8 cellular contexts compared by ENCODE assay signal in the genomic region with DNA sequence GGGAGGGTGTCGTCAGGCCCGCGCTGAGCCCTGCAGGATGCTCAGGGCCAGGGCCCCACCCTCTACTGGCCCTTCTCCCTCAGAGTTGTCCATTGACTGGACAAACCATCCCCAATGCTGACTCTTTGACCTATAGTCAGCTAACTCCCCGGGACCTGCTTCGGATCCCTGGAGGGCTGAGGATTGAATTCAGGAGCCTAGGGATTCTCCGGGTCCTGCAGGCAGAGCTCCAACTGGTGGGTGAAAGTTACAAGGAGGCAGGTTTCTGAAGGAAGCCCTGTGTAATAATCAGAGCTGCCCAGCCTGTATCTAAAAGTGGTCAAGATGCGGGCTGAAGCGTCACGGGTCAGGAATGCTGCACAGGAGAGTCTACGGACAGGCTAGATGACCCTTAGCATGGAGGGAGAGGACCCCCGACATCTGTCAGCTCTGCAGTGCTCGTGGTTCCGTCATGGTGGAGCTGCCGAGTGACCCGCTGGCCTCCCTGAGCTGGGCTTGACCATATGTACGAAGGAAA. TPM values are rescaled to one million over a fixed set of nuclear protein-coding genes. Genes with fewer than 3 reads are reported as not detected.
DNase-seq lines count a peak whose midpoint lies in the region; ATAC-seq, FAIRE-seq and TF ChIP-seq lines count a peak whose summit lies in the region.

No MANE protein-coding gene starts in this region.

- peaks cover 15% of the 10 kb centered on the region for H3K36me3 ChIP-seq in adipocyte (ENCODE audit: control insufficient read depth, insufficient read depth, low read length, severe bottlenecking)
- H3K36me3 ChIP-seq in HepG2 (replicated peaks in 1 of 2; ENCODE audit: control insufficient read depth in 1 of 2, insufficient read depth in 2 of 2, low read length in 2 of 2): no peaks in the 10 kb centered on the region
- H3K36me3 ChIP-seq in tibial artery: peaks cover 17 to 26% (median 26%) of the 10 kb centered on the region in 3 donors
- no peaks in the 10 kb centered on the region for H3K36me3 ChIP-seq in mucosa of descending colon (ENCODE audit: low read depth)

- TF ChIP-seq EP300 in HepG2 (IDR thresholded peaks at IDR 0.05; ENCODE audit: low read depth in 2 of 2, low read length in 2 of 2): no peak
- no peak for TF ChIP-seq EP300 in HepG2 (CRISPR knock-in tag; IDR thresholded peaks at IDR 0.05; ENCODE audit: borderline replicate concordance)

- H3K27ac ChIP-seq in HepG2 (ENCODE audit: extremely low read length, insufficient read depth, low read length) (no peak overlapping the region), tibial artery (peak overlapping the region; percentile 93 to 97)

- H3K27me3 Mint-ChIP-seq in activated T-cell treated with anti-CD3 and anti-CD28 coated beads, Interleukin-2, amount 50 U/mL, for 24 hours: no peaks in the 10 kb centered on the region

- TF ChIP-seq POLR2A in HepG2 (IDR thresholded peaks at IDR 0.05; ENCODE audit: insufficient read depth in 1 of 2, low read depth in 2 of 2, low read length in 2 of 2): no peak

- WGBS in HepG2 (ENCODE audit: low lambda C conversion rate): 38% methylated on average over 13 of the region's 16 CpGs

- H3K4me3 ChIP-seq in adipocyte (ENCODE audit: low read length): peak overlapping the region; percentile 93
- peak overlapping the region in 2 of 3 experiments; percentile 2 to 69; a peak in 2 of 6 replicates for H3K4me3 ChIP-seq in HepG2 (replicated peaks in 1 of 3; ENCODE audit: insufficient read depth in 1 of 3, low read depth in 2 of 3, low read length in 3 of 3)
- peak overlapping the region; percentile 70 to 94 for H3K4me3 ChIP-seq in tibial artery
- no peak overlapping the region for H3K4me3 ChIP-seq in mucosa of descending colon

- ATAC-seq in HepG2 (peak; percentile 6; the same call in 2 of the 3 replicates), GM21717 (IDR thresholded peaks at IDR 0.05; ENCODE audit: unreplicated experiment) (no peak), mucosa of descending colon (no peak)

- H3K4me1 ChIP-seq in adipocyte (ENCODE audit: control insufficient read depth, insufficient read depth, low read length) (peaks cover 35% of the 10 kb centered on the region), HepG2 (ENCODE audit: insufficient read depth, low read length) (peaks cover 30% of the 10 kb centered on the region), tibial artery (peaks cover 9 to 39% (median 34%) of the 10 kb centered on the region in 4 donors), mucosa of descending colon (ENCODE audit: low read depth) (peaks cover 21% of the 10 kb centered on the region)

- H4K20me1 ChIP-seq in HepG2 (ENCODE audit: insufficient read depth, low read length): no peaks in the 10 kb centered on the region

- intact Hi-C loops in HepG2 (cut with micrococcal nuclease; ENCODE audit: unreplicated experiment): no loop called here
- intact Hi-C loops in tibial artery (cut with DNase I; ENCODE audit: low total_unique reads): no loop called here
- intact Hi-C loops in mucosa of descending colon (cut with DNase I, micrococcal nuclease): no loop called here

- no peak for TF ChIP-seq RAD21 in HepG2 (CRISPR knock-in tag; IDR thresholded peaks at IDR 0.05)

- H3K27me3 ChIP-seq in adipocyte (replicated peaks; ENCODE audit: control insufficient read depth, insufficient read depth, low read length): no peaks in the 10 kb centered on the region
- peaks cover 2 to 32% of the 10 kb centered on the region in 2 experiments for H3K27me3 ChIP-seq in HepG2 (ENCODE audit: control insufficient read depth in 1 of 2, insufficient read depth in 2 of 2, low read length in 2 of 2)
- no peaks in the 10 kb centered on the region for H3K27me3 ChIP-seq in tibial artery

- no peak for FAIRE-seq in HepG2 (lab: Jason Lieb, UNC)

- H3K9me3 ChIP-seq in adipocyte (ENCODE audit: control insufficient read depth, low read length) (no peaks in the 10 kb centered on the region), HepG2 (ENCODE audit: low read length) (no peaks in the 10 kb centered on the region), tibial artery (no peaks in the 10 kb centered on the region), mucosa of descending colon (no peaks in the 10 kb centered on the region)

- in situ Hi-C loops in HepG2 (cut with HindIII; ENCODE audit: extremely low pct_ligation_motif_present, low pct_unique_long_range_greater_than_20kb): no loop called here

- H3K9ac ChIP-seq in adipocyte (ENCODE audit: low read length): peak overlapping the region; percentile 98
- H3K9ac ChIP-seq in HepG2 (ENCODE audit: insufficient read depth, low read depth, low read length): no peak overlapping the region

- DNase-seq in activated T-cell treated with anti-CD3 and anti-CD28 coated beads, Interleukin-2, amount 50 U/mL, for 24 hours: no peak
- DNase-seq in activated T-cell treated with anti-CD3 and anti-CD28 coated beads for 4 hours (no peak), adipocyte (ENCODE audit: low read depth) (no peak), HepG2 (ENCODE audit: low spot score) (no peak), tibial artery (peak in 1 of 2 donors; percentile 62), NCI-H345 (lab: John Stamatoyannopoulos, UW) (no peak), mucosa of descending colon (no peak)

- peaks cover 32% of the 10 kb centered on the region for H3K36me3 Mint-ChIP-seq in activated T-cell treated with anti-CD3 and anti-CD28 coated beads, Interleukin-2, amount 50 U/mL, for 24 hours (ENCODE audit: low read depth)

- TF ChIP-seq CTCF in HepG2 (CRISPR knock-in tag; IDR thresholded peaks at IDR 0.05): no peak
- TF ChIP-seq CTCF in tibial artery (IDR thresholded peaks at IDR 0.05): no peak
- no peak for TF ChIP-seq CTCF in mucosa of descending colon (IDR thresholded peaks at IDR 0.05)

- no peaks in the 10 kb centered on the region for H3K9me3 Mint-ChIP-seq in activated T-cell treated with anti-CD3 and anti-CD28 coated beads, Interleukin-2, amount 50 U/mL, for 24 hours

- BruUV-seq in HepG2 (replicated peaks; lab: Mats Ljungman, UMichigan): no TSS peak

- no peak overlapping the region for H2AFZ ChIP-seq in HepG2 (ENCODE audit: low read length)

- H3K79me2 ChIP-seq in HepG2 (ENCODE audit: insufficient read depth, low read length): no peaks in the 10 kb centered on the region

- CTCF ChIA-PET in HepG2 (lab: Yijun Ruan, JAX; ENCODE audit: low intra/inter-chr PET ratio, low total read pairs): no interaction called here

- peak overlapping the region; percentile 80 for H3K4me3 Mint-ChIP-seq in activated T-cell treated with anti-CD3 and anti-CD28 coated beads, Interleukin-2, amount 50 U/mL, for 24 hours

- H3K4me2 ChIP-seq in HepG2 (ENCODE audit: low read depth, low read length): peak overlapping the region; percentile 81

- peaks cover 46% of the 10 kb centered on the region for H3K4me1 Mint-ChIP-seq in activated T-cell treated with anti-CD3 and anti-CD28 coated beads, Interleukin-2, amount 50 U/mL, for 24 hours (ENCODE audit: low read depth)

- POLR2A ChIA-PET in HepG2 (lab: Yijun Ruan, JAX): interaction anchor here (0.6 to 1.0 kb wide), 2 partner anchors 10 to 210 kb away, joined by 3 read pairs; no protein-coding TSS in a partner anchor

- H3K27ac Mint-ChIP-seq in activated T-cell treated with anti-CD3 and anti-CD28 coated beads, Interleukin-2, amount 50 U/mL, for 24 hours: no peak overlapping the region

RNA-seq across cellular contexts. Expression of gene CALHM2, which starts 0.6 kb away (rescaled TPM):
- not detected in 2 replicates for total RNA-seq in HepG2 (2016; rRNA removed; fragmentation: Illumina TruSeq; extraction: Trizol)
- not detected in 2 replicates for total RNA-seq in HepG2 (2016; cell fraction: cytosol; rRNA removed; fragmentation: Illumina TruSeq; extraction: Trizol; ENCODE audit: low read depth)
- 0.06 TPM in 1 of 2 replicates, not detected in the other for total RNA-seq in HepG2 (2016; cell fraction: insoluble cytoplasmic fraction; rRNA removed; fragmentation: Illumina TruSeq; extraction: Trizol)
- total RNA-seq in HepG2 (2016; cell fraction: membrane; rRNA removed; fragmentation: Illumina TruSeq; extraction: Trizol): 0.10 TPM in 1 of 2 replicates, not detected in the other
- not detected in 2 replicates for total RNA-seq in HepG2 (2016; cell fraction: nucleus; rRNA removed; fragmentation: Illumina TruSeq; extraction: Trizol)
- polyA plus RNA-seq in HepG2 (2011; rRNA removed): 0.15 TPM in 1 of 2 replicates, not detected in the other
- 0.09 and 0.15 TPM in 2 replicates for polyA plus RNA-seq in HepG2 (2011; cell fraction: cytosol; rRNA removed)
- 0.09 and 0.19 TPM in 2 replicates for polyA plus RNA-seq in HepG2 (2011; cell fraction: nucleus; rRNA removed)
- polyA plus RNA-seq in HepG2 (2012): 0.24 and 0.43 TPM in 2 replicates
- not detected in 2 replicates for polyA plus RNA-seq in HepG2 (2016; cell fraction: cytosol; fragmentation: Illumina TruSeq; extraction: Trizol; ENCODE audit: low read depth)
- not detected in 2 replicates for polyA plus RNA-seq in HepG2 (2016; cell fraction: insoluble cytoplasmic fraction; fragmentation: Illumina TruSeq; extraction: Trizol; ENCODE audit: low read depth)
- polyA plus RNA-seq in HepG2 (2016; cell fraction: membrane; fragmentation: Illumina TruSeq; extraction: Trizol; ENCODE audit: low read depth): 0.17 TPM in 1 of 2 replicates, not detected in the other
- not detected in 2 replicates for polyA plus RNA-seq in HepG2 (2016; cell fraction: nucleus; fragmentation: Illumina TruSeq; extraction: Trizol; ENCODE audit: insufficient read depth, low read depth)
- 0.24 and 3.0 TPM in 2 replicates for polyA minus RNA-seq in HepG2 (2011; rRNA and poly(A)+ RNA removed; ENCODE audit: low replicate concordance)
- not detected in 2 replicates for polyA minus RNA-seq in HepG2 (2011; cell fraction: cytosol; rRNA and poly(A)+ RNA removed)
- polyA minus RNA-seq in HepG2 (2011; cell fraction: nucleus; rRNA and poly(A)+ RNA removed): not detected in 2 replicates
- 10 to 100 TPM in 2 of 3 donors, 1 to 10 TPM in 1; 5.8 to 16.8 (median 12.3) TPM for total RNA-seq in mucosa of descending colon

RNA-seq across cellular contexts. Expression of gene CALHM1, which starts 5.9 kb away (rescaled TPM):
- total RNA-seq in HepG2 (2016; rRNA removed; fragmentation: Illumina TruSeq; extraction: Trizol): 0.04 TPM in 1 of 2 replicates, not detected in the other
- not detected in 2 replicates for total RNA-seq in HepG2 (2016; cell fraction: cytosol; rRNA removed; fragmentation: Illumina TruSeq; extraction: Trizol; ENCODE audit: low read depth)
- total RNA-seq in HepG2 (2016; cell fraction: insoluble cytoplasmic fraction; rRNA removed; fragmentation: Illumina TruSeq; extraction: Trizol): 0.06 TPM in 1 of 2 replicates, not detected in the other
- not detected in 2 replicates for total RNA-seq in HepG2 (2016; cell fraction: membrane; rRNA removed; fragmentation: Illumina TruSeq; extraction: Trizol)
- total RNA-seq in HepG2 (2016; cell fraction: nucleus; rRNA removed; fragmentation: Illumina TruSeq; extraction: Trizol): not detected in 2 replicates
- not detected in 2 replicates for polyA plus RNA-seq in HepG2 (2011; rRNA removed)
- not detected in 2 replicates for polyA plus RNA-seq in HepG2 (2011; cell fraction: cytosol; rRNA removed)
- not detected in 2 replicates for polyA plus RNA-seq in HepG2 (2011; cell fraction: nucleus; rRNA removed)
- not detected in 2 replicates for polyA plus RNA-seq in HepG2 (2012)
- polyA plus RNA-seq in HepG2 (2016; cell fraction: cytosol; fragmentation: Illumina TruSeq; extraction: Trizol; ENCODE audit: low read depth): not detected in 2 replicates
- not detected in 2 replicates for polyA plus RNA-seq in HepG2 (2016; cell fraction: insoluble cytoplasmic fraction; fragmentation: Illumina TruSeq; extraction: Trizol; ENCODE audit: low read depth)
- not detected in 2 replicates for polyA plus RNA-seq in HepG2 (2016; cell fraction: membrane; fragmentation: Illumina TruSeq; extraction: Trizol; ENCODE audit: low read depth)
- polyA plus RNA-seq in HepG2 (2016; cell fraction: nucleus; fragmentation: Illumina TruSeq; extraction: Trizol; ENCODE audit: insufficient read depth, low read depth): not detected in 2 replicates
- polyA minus RNA-seq in HepG2 (2011; rRNA and poly(A)+ RNA removed; ENCODE audit: low replicate concordance): not detected in 2 replicates
- not detected in 2 replicates for polyA minus RNA-seq in HepG2 (2011; cell fraction: cytosol; rRNA and poly(A)+ RNA removed)
- polyA minus RNA-seq in HepG2 (2011; cell fraction: nucleus; rRNA and poly(A)+ RNA removed): not detected in 2 replicates
- total RNA-seq in mucosa of descending colon: not detected

RNA-seq across cellular contexts. Expression of gene CALHM3, which starts 26.3 kb away (rescaled TPM):
- total RNA-seq in HepG2 (2016; rRNA removed; fragmentation: Illumina TruSeq; extraction: Trizol) (not detected in 2 replicates), mucosa of descending colon (not detected)
- not detected in 2 replicates for total RNA-seq in HepG2 (2016; cell fraction: cytosol; rRNA removed; fragmentation: Illumina TruSeq; extraction: Trizol; ENCODE audit: low read depth)
- not detected in 2 replicates for total RNA-seq in HepG2 (2016; cell fraction: insoluble cytoplasmic fraction; rRNA removed; fragmentation: Illumina TruSeq; extraction: Trizol)
- not detected in 2 replicates for total RNA-seq in HepG2 (2016; cell fraction: membrane; rRNA removed; fragmentation: Illumina TruSeq; extraction: Trizol)
- not detected in 2 replicates for total RNA-seq in HepG2 (2016; cell fraction: nucleus; rRNA removed; fragmentation: Illumina TruSeq; extraction: Trizol)
- polyA plus RNA-seq in HepG2 (2011; rRNA removed): not detected in 2 replicates
- polyA plus RNA-seq in HepG2 (2011; cell fraction: cytosol; rRNA removed): not detected in 2 replicates
- not detected in 2 replicates for polyA plus RNA-seq in HepG2 (2011; cell fraction: nucleus; rRNA removed)
- polyA plus RNA-seq in HepG2 (2012): not detected in 2 replicates
- not detected in 2 replicates for polyA plus RNA-seq in HepG2 (2016; cell fraction: cytosol; fragmentation: Illumina TruSeq; extraction: Trizol; ENCODE audit: low read depth)
- not detected in 2 replicates for polyA plus RNA-seq in HepG2 (2016; cell fraction: insoluble cytoplasmic fraction; fragmentation: Illumina TruSeq; extraction: Trizol; ENCODE audit: low read depth)
- not detected in 2 replicates for polyA plus RNA-seq in HepG2 (2016; cell fraction: membrane; fragmentation: Illumina TruSeq; extraction: Trizol; ENCODE audit: low read depth)
- not detected in 2 replicates for polyA plus RNA-seq in HepG2 (2016; cell fraction: nucleus; fragmentation: Illumina TruSeq; extraction: Trizol; ENCODE audit: insufficient read depth, low read depth)
- polyA minus RNA-seq in HepG2 (2011; rRNA and poly(A)+ RNA removed; ENCODE audit: low replicate concordance): 0.49 TPM in 1 of 2 replicates, not detected in the other
- polyA minus RNA-seq in HepG2 (2011; cell fraction: cytosol; rRNA and poly(A)+ RNA removed): not detected in 2 replicates
- not detected in 2 replicates for polyA minus RNA-seq in HepG2 (2011; cell fraction: nucleus; rRNA and poly(A)+ RNA removed)

RNA-seq across cellular contexts. Expression of gene NEURL1, which starts 40.7 kb away (rescaled TPM):
- not detected in 2 replicates for total RNA-seq in HepG2 (2016; rRNA removed; fragmentation: Illumina TruSeq; extraction: Trizol)
- total RNA-seq in HepG2 (2016; cell fraction: cytosol; rRNA removed; fragmentation: Illumina TruSeq; extraction: Trizol; ENCODE audit: low read depth): not detected in 2 replicates
- total RNA-seq in HepG2 (2016; cell fraction: insoluble cytoplasmic fraction; rRNA removed; fragmentation: Illumina TruSeq; extraction: Trizol): not detected in 2 replicates
- not detected in 2 replicates for total RNA-seq in HepG2 (2016; cell fraction: membrane; rRNA removed; fragmentation: Illumina TruSeq; extraction: Trizol)
- total RNA-seq in HepG2 (2016; cell fraction: nucleus; rRNA removed; fragmentation: Illumina TruSeq; extraction: Trizol): not detected in 2 replicates
- 0.01 TPM in 1 of 2 replicates, not detected in the other for polyA plus RNA-seq in HepG2 (2011; rRNA removed)
- polyA plus RNA-seq in HepG2 (2011; cell fraction: cytosol; rRNA removed): 0.01 and 0.03 TPM in 2 replicates
- polyA plus RNA-seq in HepG2 (2011; cell fraction: nucleus; rRNA removed): 0.14 and 0.18 TPM in 2 replicates
- 0.08 and 0.13 TPM in 2 replicates for polyA plus RNA-seq in HepG2 (2012)
- polyA plus RNA-seq in HepG2 (2016; cell fraction: cytosol; fragmentation: Illumina TruSeq; extraction: Trizol; ENCODE audit: low read depth): not detected in 2 replicates
- not detected in 2 replicates for polyA plus RNA-seq in HepG2 (2016; cell fraction: insoluble cytoplasmic fraction; fragmentation: Illumina TruSeq; extraction: Trizol; ENCODE audit: low read depth)
- polyA plus RNA-seq in HepG2 (2016; cell fraction: membrane; fragmentation: Illumina TruSeq; extraction: Trizol; ENCODE audit: low read depth): not detected in 2 replicates
- polyA plus RNA-seq in HepG2 (2016; cell fraction: nucleus; fragmentation: Illumina TruSeq; extraction: Trizol; ENCODE audit: insufficient read depth, low read depth): not detected in 2 replicates
- polyA minus RNA-seq in HepG2 (2011; rRNA and poly(A)+ RNA removed; ENCODE audit: low replicate concordance): 10.5 TPM in 1 of 2 replicates, not detected in the other
- 0.18 TPM in 1 of 2 replicates, not detected in the other for polyA minus RNA-seq in HepG2 (2011; cell fraction: cytosol; rRNA and poly(A)+ RNA removed)
- not detected in 2 replicates for polyA minus RNA-seq in HepG2 (2011; cell fraction: nucleus; rRNA and poly(A)+ RNA removed)
- total RNA-seq in mucosa of descending colon: 10 to 100 TPM; 15.9 to 68.7 (median 42.9) TPM

RNA-seq across cellular contexts. Expression of gene PDCD11, which starts 56.3 kb away (rescaled TPM):
- total RNA-seq in HepG2 (2016; rRNA removed; fragmentation: Illumina TruSeq; extraction: Trizol) (40.3 and 52.8 TPM in 2 replicates), mucosa of descending colon (10 to 100 TPM; 22.3 to 24.5 (median 22.7) TPM)
- total RNA-seq in HepG2 (2016; cell fraction: cytosol; rRNA removed; fragmentation: Illumina TruSeq; extraction: Trizol; ENCODE audit: low read depth): 27.0 and 30.8 TPM in 2 replicates
- total RNA-seq in HepG2 (2016; cell fraction: insoluble cytoplasmic fraction; rRNA removed; fragmentation: Illumina TruSeq; extraction: Trizol): 34.1 and 54.5 TPM in 2 replicates
- total RNA-seq in HepG2 (2016; cell fraction: membrane; rRNA removed; fragmentation: Illumina TruSeq; extraction: Trizol): 18.0 and 20.8 TPM in 2 replicates
- total RNA-seq in HepG2 (2016; cell fraction: nucleus; rRNA removed; fragmentation: Illumina TruSeq; extraction: Trizol): 98.0 and 102 TPM in 2 replicates
- polyA plus RNA-seq in HepG2 (2011; rRNA removed): 12.8 and 17.7 TPM in 2 replicates
- 9.6 and 9.7 TPM in 2 replicates for polyA plus RNA-seq in HepG2 (2011; cell fraction: cytosol; rRNA removed)
- 42.8 and 48.5 TPM in 2 replicates for polyA plus RNA-seq in HepG2 (2011; cell fraction: nucleus; rRNA removed)
- polyA plus RNA-seq in HepG2 (2012): 17.7 and 25.7 TPM in 2 replicates
- polyA plus RNA-seq in HepG2 (2016; cell fraction: cytosol; fragmentation: Illumina TruSeq; extraction: Trizol; ENCODE audit: low read depth): 3.2 and 3.6 TPM in 2 replicates
- polyA plus RNA-seq in HepG2 (2016; cell fraction: insoluble cytoplasmic fraction; fragmentation: Illumina TruSeq; extraction: Trizol; ENCODE audit: low read depth): 22.1 and 22.5 TPM in 2 replicates
- polyA plus RNA-seq in HepG2 (2016; cell fraction: membrane; fragmentation: Illumina TruSeq; extraction: Trizol; ENCODE audit: low read depth): 5.0 and 5.4 TPM in 2 replicates
- polyA plus RNA-seq in HepG2 (2016; cell fraction: nucleus; fragmentation: Illumina TruSeq; extraction: Trizol; ENCODE audit: insufficient read depth, low read depth): 93.1 and 111 TPM in 2 replicates
- 43.3 and 78.6 TPM in 2 replicates for polyA minus RNA-seq in HepG2 (2011; rRNA and poly(A)+ RNA removed; ENCODE audit: low replicate concordance)
- 18.0 and 22.6 TPM in 2 replicates for polyA minus RNA-seq in HepG2 (2011; cell fraction: cytosol; rRNA and poly(A)+ RNA removed)
- polyA minus RNA-seq in HepG2 (2011; cell fraction: nucleus; rRNA and poly(A)+ RNA removed): 41.7 and 65.8 TPM in 2 replicates

Comparison
In these comparisons a context has a peak if more than half of its experiments do, and no peak if none do; other contexts are left out.
1. RNA of gene CALHM2, which starts 0.6 kb away (total RNA-seq): 5.8 to 16.8 TPM in mucosa of descending colon; 0.06 to 0.10 TPM in HepG2; every median in the first group is over 4 times any median in the second.